In genomic region chr12:55823419-55823818, GRCh38 we compare ENCODE assay signal across 1 cellular context.
TF ChIP-seq lines count a peak whose summit lies in the region.

No MANE protein-coding gene starts in this region.

TF ChIP-seq in HepG2, 621 proteins besides CTCF, POLR2A, EP300 and RAD21:
- TF ChIP-seq ZNF780A (CRISPR knock-in tag; IDR thresholded peaks at IDR 0.05) = no peak
- TF ChIP-seq CREB3 (CRISPR knock-in tag; IDR thresholded peaks at IDR 0.05) = no peak
- 0 out of 2 replicates have a peak, but pooled peaks have one; percentile 51 for TF ChIP-seq ARID3A (IDR thresholded peaks at IDR 0.05; ENCODE audit: low read depth, low read length)
- TF ChIP-seq KLF13 (CRISPR knock-in tag; IDR thresholded peaks at IDR 0.05) = no peak
- no peak for TF ChIP-seq U2AF2 (IDR thresholded peaks at IDR 0.05; ENCODE audit: low read depth, low read length)
- no peak for TF ChIP-seq TP53 (CRISPR knock-in tag; conservative IDR thresholded peaks at IDR 0.05)
- TF ChIP-seq ZSCAN30 (CRISPR knock-in tag; IDR thresholded peaks at IDR 0.05) = no peak
- TF ChIP-seq POLR2AphosphoS5 (IDR thresholded peaks at IDR 0.05; ENCODE audit: low read depth, low read length) = no peak
- TF ChIP-seq NR1H2 (CRISPR knock-in tag; IDR thresholded peaks at IDR 0.05; ENCODE audit: borderline replicate concordance, low read depth) = no peak
- no peak for TF ChIP-seq RNF2 (conservative IDR thresholded peaks at IDR 0.05; ENCODE audit: low read depth)
- TF ChIP-seq NFYC (CRISPR knock-in tag; IDR thresholded peaks at IDR 0.05) = no peak
- no peak for TF ChIP-seq NCOA1 (CRISPR knock-in tag; IDR thresholded peaks at IDR 0.05)
- peak; percentile 69 for TF ChIP-seq HNF1A (IDR thresholded peaks at IDR 0.05; ENCODE audit: low read depth)
- TF ChIP-seq HNF1A (CRISPR knock-in tag; IDR thresholded peaks at IDR 0.05; ENCODE audit: borderline replicate concordance) = peak; percentile 43; the same call in 1 of the 2 replicates
- no peak for TF ChIP-seq ZFAT (CRISPR knock-in tag; conservative IDR thresholded peaks at IDR 0.05)
